Comparison of ENCODE assay signal across 20 cellular contexts in the genomic region with DNA sequence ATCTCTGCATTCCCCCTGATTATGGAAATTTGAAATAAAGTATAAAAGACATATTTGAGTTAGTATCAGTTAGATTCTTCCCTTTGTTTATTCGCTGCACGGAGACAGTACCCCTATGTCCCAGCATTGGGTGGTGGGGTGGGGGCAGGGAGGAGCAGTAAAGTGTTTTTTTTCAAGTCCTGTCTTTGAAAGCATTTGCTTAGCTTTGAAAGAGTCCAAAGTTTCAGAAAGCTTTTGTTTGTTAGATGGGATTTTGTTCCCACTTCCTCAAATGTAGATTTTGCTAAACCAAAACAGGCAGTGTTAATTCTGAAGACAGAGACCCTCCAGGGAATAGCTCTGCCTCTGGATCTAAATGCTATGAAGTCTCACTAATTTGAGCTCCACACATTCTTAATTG.
"Had no signal": no experiment of that assay in that cellular context is flagged by ENCODE, and none has a peak within 500 bp of the region (broad histone marks: within the 10 kb centered on the region; RNA-seq: fewer than 3 reads in every experiment).

No MANE protein-coding gene starts in this region.

- H3K4me2 ChIP-seq: smooth muscle cell had no signal

- H3K4me1 ChIP-seq: left ventricle myocardium inferior, lower lobe of right lung, parathyroid adenoma, suprapubic skin, vagina had no signal

- H3K79me2 ChIP-seq: parathyroid adenoma had no signal

- H3K36me3 Mint-ChIP-seq: naive thymus-derived CD8-positive, alpha-beta T cell had no signal

- H3K4me3 ChIP-seq: coronary artery, left ventricle myocardium inferior, lower lobe of right lung, smooth muscle cell, suprapubic skin, vagina had no signal

- H2AFZ ChIP-seq: parathyroid adenoma had no signal

- H3K27me3 ChIP-seq: vagina had no signal

- H3K9me3 ChIP-seq: left ventricle myocardium inferior, lower lobe of right lung, suprapubic skin, vagina had no signal

- H3K27me3 Mint-ChIP-seq: progenitor cell of endocrine pancreas had no signal

- H3K4me3 Mint-ChIP-seq: naive thymus-derived CD8-positive, alpha-beta T cell; nephron progenitor cell; stimulated activated naive CD8-positive, alpha-beta T cell treated with anti-CD3 and anti-CD28 coated beads, Interleukin-15, amount 100 ng/mL, for 72 hours had no signal

- H3K36me3 ChIP-seq: left ventricle myocardium inferior, lower lobe of right lung, suprapubic skin, vagina had no signal

- H3K9me3 Mint-ChIP-seq: naive thymus-derived CD8-positive, alpha-beta T cell; stimulated activated naive CD8-positive, alpha-beta T cell treated with anti-CD3 and anti-CD28 coated beads, Interleukin-15, amount 100 ng/mL, for 72 hours had no signal

- H3K4me1 Mint-ChIP-seq: naive thymus-derived CD8-positive, alpha-beta T cell; stimulated activated naive CD8-positive, alpha-beta T cell treated with anti-CD3 and anti-CD28 coated beads, Interleukin-15, amount 100 ng/mL, for 72 hours had no signal

- H3K27ac Mint-ChIP-seq: naive thymus-derived CD8-positive, alpha-beta T cell; nephron progenitor cell; progenitor cell of endocrine pancreas; stimulated activated naive CD8-positive, alpha-beta T cell treated with anti-CD3 and anti-CD28 coated beads, Interleukin-15, amount 100 ng/mL, for 72 hours had no signal

- H3K27ac ChIP-seq: coronary artery, left ventricle myocardium inferior, lower lobe of right lung, parathyroid adenoma, suprapubic skin, vagina had no signal

- ATAC-seq: left colon; lower lobe of right lung; naive thymus-derived CD8-positive, alpha-beta T cell; sciatic nerve; stimulated activated naive CD8-positive, alpha-beta T cell treated with anti-CD3 and anti-CD28 coated beads, Interleukin-15, amount 100 ng/mL, for 72 hours had no signal

- DNase-seq: effector CD4-positive, alpha-beta T cell; left colon; left ventricle myocardium inferior; lower lobe of right lung; naive thymus-derived CD8-positive, alpha-beta T cell; nephron progenitor cell; stimulated activated CD4-positive, alpha-beta T cell treated with anti-CD3 and anti-CD28 coated beads, Interleukin-12 subunit alpha, Interleukin-12 subunit beta, amount 100 ng/mL, for 4 hours; stimulated activated CD4-positive, alpha-beta T cell treated with anti-CD3 and anti-CD28 coated beads, Interleukin-1b, Interleukin-23, amount 100 ng/mL, for 48 hours; stimulated activated CD4-positive, alpha-beta T cell treated with anti-CD3 and anti-CD28 coated beads, Interleukin-4, amount 100 ng/mL, for 1 hour; stimulated activated CD8-positive, alpha-beta memory T cell treated with anti-CD3 and anti-CD28 coated beads, Interleukin-4, amount 100 ng/mL, for 48 hours; stimulated activated naive CD4-positive, alpha-beta T cell; stimulated activated naive CD8-positive, alpha-beta T cell treated with anti-CD3 and anti-CD28 coated beads, Interleukin-15, amount 100 ng/mL, for 72 hours; trophoblast cell had no signal

- H3K9ac ChIP-seq: parathyroid adenoma had no signal
